In genomic region chr15:69972436-69972835, GRCh38 we compare ENCODE assay signal across 22 cellular contexts.
"Had no signal": no experiment of that assay in that cellular context is flagged by ENCODE, and none has a peak within 500 bp of the region (broad histone marks: within the 10 kb centered on the region; RNA-seq: fewer than 3 reads in every experiment).

No MANE protein-coding gene starts in this region.

- H3K27ac ChIP-seq: ovary, parathyroid adenoma, psoas muscle, right lobe of liver, sigmoid colon, stomach, thoracic aorta, thyroid gland, tibial nerve, upper lobe of left lung, vagina had no signal

- H3K79me2 ChIP-seq: parathyroid adenoma had no signal

- H3K4me1 Mint-ChIP-seq: stimulated activated effector memory CD8-positive, alpha-beta T cell treated with anti-CD3 and anti-CD28 coated beads, Interleukin-12 subunit alpha, Interleukin-12 subunit beta, amount 100 ng/mL, for 72 hours; stimulated activated naive B cell treated with anti-CD40 and anti-IgM and Interleukin-4, amounts not matched to agents 10 μg/mL and 1 μg/mL and 100 μg/mL, for 72 hours had no signal

- FAIRE-seq: small intestine had no signal

- H3K4me3 Mint-ChIP-seq: natural killer cell treated with Interleukin-12 subunit alpha and Interleukin-12 subunit beta and Interleukin-15 and Interleukin-18, amount 100 ng/mL, for 72 hours; nephron progenitor cell; neural crest cell; stimulated activated effector memory CD8-positive, alpha-beta T cell treated with anti-CD3 and anti-CD28 coated beads, Interleukin-12 subunit alpha, Interleukin-12 subunit beta, amount 100 ng/mL, for 72 hours; stimulated activated naive B cell treated with anti-CD40 and anti-IgM and Interleukin-4, amounts not matched to agents 10 μg/mL and 1 μg/mL and 100 μg/mL, for 72 hours; stimulated activated naive CD8-positive, alpha-beta T cell treated with anti-CD3 and anti-CD28 coated beads, Interleukin-15, Interleukin-2, amounts not matched to agents 100 ng/mL and 50 ng/mL, for 24 hours had no signal

- H3K4me3 ChIP-seq: ovary, psoas muscle, right lobe of liver, sigmoid colon, stomach, thoracic aorta, thyroid gland, tibial nerve, upper lobe of left lung, vagina had no signal

- H3K27ac Mint-ChIP-seq: natural killer cell treated with Interleukin-12 subunit alpha and Interleukin-12 subunit beta and Interleukin-15 and Interleukin-18, amount 100 ng/mL, for 72 hours; nephron progenitor cell; progenitor cell of endocrine pancreas; stimulated activated effector memory CD8-positive, alpha-beta T cell treated with anti-CD3 and anti-CD28 coated beads, Interleukin-12 subunit alpha, Interleukin-12 subunit beta, amount 100 ng/mL, for 72 hours; stimulated activated naive B cell treated with anti-CD40 and anti-IgM and Interleukin-4, amounts not matched to agents 10 μg/mL and 1 μg/mL and 100 μg/mL, for 72 hours; stimulated activated naive CD8-positive, alpha-beta T cell treated with anti-CD3 and anti-CD28 coated beads, Interleukin-15, Interleukin-2, amounts not matched to agents 100 ng/mL and 50 ng/mL, for 24 hours had no signal

- H3K27me3 ChIP-seq: ovary, right lobe of liver, thyroid gland, tibial nerve, upper lobe of left lung, vagina had no signal

- H3K36me3 ChIP-seq: ovary, right lobe of liver, sigmoid colon, stomach, thoracic aorta, thyroid gland, tibial nerve, upper lobe of left lung, vagina had no signal

- DNase-seq: occipital lobe, ovary, posterior cingulate gyrus, psoas muscle, right cardiac atrium, right lobe of liver, sigmoid colon, stomach, thyroid gland, upper lobe of left lung had no signal

- ATAC-seq: right cardiac atrium had no signal

- H3K9ac ChIP-seq: parathyroid adenoma had no signal

- H2AFZ ChIP-seq: parathyroid adenoma had no signal

- H3K4me1 ChIP-seq: parathyroid adenoma, psoas muscle, right lobe of liver, sigmoid colon, stomach, thyroid gland, tibial nerve, upper lobe of left lung, vagina had no signal

- H3K9me3 ChIP-seq: ovary, psoas muscle, right lobe of liver, sigmoid colon, stomach, thyroid gland, upper lobe of left lung, vagina had no signal

- H3K9me3 Mint-ChIP-seq: natural killer cell treated with Interleukin-12 subunit alpha and Interleukin-12 subunit beta and Interleukin-15 and Interleukin-18, amount 100 ng/mL, for 72 hours; nephron progenitor cell; neural crest cell; stimulated activated effector memory CD8-positive, alpha-beta T cell treated with anti-CD3 and anti-CD28 coated beads, Interleukin-12 subunit alpha, Interleukin-12 subunit beta, amount 100 ng/mL, for 72 hours; stimulated activated naive B cell treated with anti-CD40 and anti-IgM and Interleukin-4, amounts not matched to agents 10 μg/mL and 1 μg/mL and 100 μg/mL, for 72 hours; stimulated activated naive CD8-positive, alpha-beta T cell treated with anti-CD3 and anti-CD28 coated beads, Interleukin-15, Interleukin-2, amounts not matched to agents 100 ng/mL and 50 ng/mL, for 24 hours had no signal

- H3K36me3 Mint-ChIP-seq: natural killer cell treated with Interleukin-12 subunit alpha and Interleukin-12 subunit beta and Interleukin-15 and Interleukin-18, amount 100 ng/mL, for 72 hours; stimulated activated effector memory CD8-positive, alpha-beta T cell treated with anti-CD3 and anti-CD28 coated beads, Interleukin-12 subunit alpha, Interleukin-12 subunit beta, amount 100 ng/mL, for 72 hours; stimulated activated naive B cell treated with anti-CD40 and anti-IgM and Interleukin-4, amounts not matched to agents 10 μg/mL and 1 μg/mL and 100 μg/mL, for 72 hours had no signal
